19 cellular contexts compared by ENCODE assay signal in the genomic region with DNA sequence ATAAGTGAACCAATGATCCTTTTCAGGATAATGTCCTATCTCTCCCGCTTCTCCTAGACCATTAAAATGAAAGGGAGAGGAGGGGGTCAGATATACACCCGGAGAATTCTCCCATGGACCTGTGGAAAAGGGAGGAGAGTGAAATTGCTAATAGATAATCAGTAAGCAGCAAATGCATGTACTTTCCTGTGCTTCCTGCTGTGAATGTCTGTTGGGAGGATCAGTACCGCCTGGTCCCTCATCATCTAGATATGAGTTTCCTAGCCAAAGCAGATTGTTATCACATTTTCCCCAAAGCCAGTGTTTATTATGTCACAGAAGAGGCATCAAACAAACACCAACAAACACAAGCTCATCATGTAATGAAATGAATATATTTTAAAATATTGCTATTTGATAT.
"Had no signal": no experiment of that assay in that cellular context is flagged by ENCODE, and none has a peak within 500 bp of the region (broad histone marks: within the 10 kb centered on the region; RNA-seq: fewer than 3 reads in every experiment).

No MANE protein-coding gene starts in this region.

- H3K4me1 ChIP-seq: colonic mucosa, gastrocnemius medialis, heart right ventricle, left lung, lower lobe of right lung had no signal

- H3K36me3 Mint-ChIP-seq: memory B cell; naive thymus-derived CD4-positive, alpha-beta T cell had no signal

- ATAC-seq: effector memory CD8-positive, alpha-beta T cell; gastrocnemius medialis; heart right ventricle; left cardiac atrium; left lung; left ventricle myocardium superior; lower lobe of right lung; naive thymus-derived CD4-positive, alpha-beta T cell had no signal

- DNase-seq: colonic mucosa; cortex of kidney; effector CD8-positive, alpha-beta T cell; effector memory CD8-positive, alpha-beta T cell; foreskin melanocyte; gastrocnemius medialis; glutamatergic neuron; head of caudate nucleus; heart right ventricle; hippocampal formation; left cardiac atrium; left lung; left ventricle myocardium superior; lower lobe of right lung; midbrain; naive thymus-derived CD4-positive, alpha-beta T cell had no signal

- H3K27me3 ChIP-seq: colonic mucosa, esophagus muscularis mucosa, gastrocnemius medialis, heart right ventricle, left lung had no signal

- H3K4me1 Mint-ChIP-seq: memory B cell; naive thymus-derived CD4-positive, alpha-beta T cell had no signal

- H3K36me3 ChIP-seq: colonic mucosa, esophagus muscularis mucosa, gastrocnemius medialis, heart right ventricle, left lung, lower lobe of right lung had no signal

- H3K9me3 ChIP-seq: colonic mucosa, esophagus muscularis mucosa, gastrocnemius medialis, heart right ventricle, left lung, lower lobe of right lung had no signal

- H3K27me3 Mint-ChIP-seq: dendritic cell treated with granulocyte-macrophage colony-stimulating factor and Interleukin-4, amounts not matched to agents 40 ng/mL and 50 ng/mL, for 4 days; effector memory CD8-positive, alpha-beta T cell; memory B cell; naive thymus-derived CD4-positive, alpha-beta T cell had no signal

- H3K4me3 Mint-ChIP-seq: dendritic cell treated with granulocyte-macrophage colony-stimulating factor and Interleukin-4, amounts not matched to agents 40 ng/mL and 50 ng/mL, for 4 days; effector memory CD8-positive, alpha-beta T cell; memory B cell; naive thymus-derived CD4-positive, alpha-beta T cell had no signal

- H3K27ac ChIP-seq: colonic mucosa, esophagus muscularis mucosa, gastrocnemius medialis, heart right ventricle, left lung, lower lobe of right lung had no signal

- H3K9me3 Mint-ChIP-seq: dendritic cell treated with granulocyte-macrophage colony-stimulating factor and Interleukin-4, amounts not matched to agents 40 ng/mL and 50 ng/mL, for 4 days; memory B cell had no signal

- H3K4me3 ChIP-seq: colonic mucosa, esophagus muscularis mucosa, gastrocnemius medialis, heart right ventricle, left lung, lower lobe of right lung had no signal

- H3K27ac Mint-ChIP-seq: dendritic cell treated with granulocyte-macrophage colony-stimulating factor and Interleukin-4, amounts not matched to agents 40 ng/mL and 50 ng/mL, for 4 days; effector memory CD8-positive, alpha-beta T cell; memory B cell; naive thymus-derived CD4-positive, alpha-beta T cell had no signal
